In genomic region chr19:40392123-40392522, GRCh38 we compare ENCODE assay signal across 19 cellular contexts. TPM values are rescaled to one million over a fixed set of nuclear protein-coding genes. Genes with fewer than 3 reads are reported as not detected.
"Had no signal": no experiment of that assay in that cellular context is flagged by ENCODE, and none has a peak within 500 bp of the region (broad histone marks: within the 10 kb centered on the region; RNA-seq: fewer than 3 reads in every experiment).

No MANE protein-coding gene starts in this region.

- H3K36me3 ChIP-seq: ascending aorta, neutrophil had no signal

- H3K27me3 ChIP-seq: ascending aorta, gastroesophageal sphincter, heart left ventricle, tibial nerve had no signal

- H3K4me1 ChIP-seq: ascending aorta, gastroesophageal sphincter, heart left ventricle, tibial nerve had no signal

- H3K4me3 ChIP-seq: ascending aorta, gastroesophageal sphincter, heart left ventricle, tibial nerve had no signal

- H3K27ac ChIP-seq: ascending aorta, gastroesophageal sphincter, heart left ventricle, neutrophil, tibial nerve had no signal

- DNase-seq: activated CD4-positive, alpha-beta T cell treated with anti-CD3 and anti-CD28 coated beads, Interleukin-2, amount 10 ng/mL, durations not matched to agents 7 days and 5 days; activated CD8-positive, alpha-beta memory T cell treated with anti-CD3 and anti-CD28 coated beads, Interleukin-2, amount 50 U/mL, for 4 hours; activated effector memory CD4-positive, alpha-beta T cell treated with Interleukin-2 at 50 U/mL for 16 hours; activated T-cell treated with anti-CD3 and anti-CD28 coated beads, Interleukin-2, amount 50 U/mL, for 4 hours; effector CD8-positive, alpha-beta T cell; heart left ventricle; kidney glomerular epithelial cell; left ventricle myocardium superior; naive thymus-derived CD8-positive, alpha-beta T cell; posterior cingulate gyrus; retina; stimulated activated naive CD4-positive, alpha-beta T cell treated with Interleukin-2 at 50 U/mL for 16 hours; T-helper 1 cell; T-helper 9 cell had no signal

- ATAC-seq: activated T-cell treated with anti-CD3 and anti-CD28 coated beads, Interleukin-2, amount 50 U/mL, for 4 hours; gastroesophageal sphincter; naive thymus-derived CD8-positive, alpha-beta T cell had no signal

- H3K9me3 ChIP-seq: ascending aorta, gastroesophageal sphincter, heart left ventricle, neutrophil, tibial nerve had no signal

RNA-seq across cellular contexts. Expression of gene HIPK4, which starts 2.1 kb away (rescaled TPM):
- total RNA-seq: activated CD4-positive, alpha-beta T cell treated with anti-CD3 and anti-CD28 coated beads, Interleukin-2, amount 10 ng/mL, durations not matched to agents 7 days and 5 days; ascending aorta; esophagus mucosa; left ventricle myocardium superior had no signal
- polyA plus RNA-seq: naive thymus-derived CD8-positive, alpha-beta T cell had no signal
